ENCODE assay signal across 24 cellular contexts in the genomic region with DNA sequence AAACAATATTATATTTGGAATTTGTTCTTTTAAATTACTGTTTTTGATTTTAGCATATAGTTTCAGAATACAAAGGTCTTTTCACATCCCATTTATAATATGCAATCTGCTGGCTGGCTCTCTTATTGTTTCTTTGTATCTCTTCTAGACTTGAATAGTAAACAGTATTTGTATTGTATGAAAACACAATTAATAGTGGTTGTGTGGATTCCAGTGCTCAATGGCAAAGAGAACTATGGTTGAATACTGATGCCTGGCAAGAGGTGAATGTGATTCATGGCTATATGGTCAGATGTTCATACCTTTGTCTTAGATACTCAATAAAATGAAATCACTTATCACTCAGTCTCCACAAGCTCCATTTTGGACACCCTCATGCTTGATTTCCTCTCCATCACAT. TPM values are rescaled to one million over a fixed set of nuclear protein-coding genes. Genes with fewer than 3 reads are reported as not detected.
"Had no signal": no experiment of that assay in that cellular context is flagged by ENCODE, and none has a peak within 500 bp of the region (broad histone marks: within the 10 kb centered on the region; RNA-seq: fewer than 3 reads in every experiment).

No MANE protein-coding gene starts in this region.

- H3K27ac ChIP-seq: RWPE1 had no signal

- H3K9me3 ChIP-seq: SK-N-SH had no signal

- DNase-seq: KBM-7, MV-4-11, NCI-H1048, NCI-H1105, NCI-H1417, NCI-H1436 treated with DMSO at 0.1 percent for 48 hours, NCI-H1694 treated with DMSO at 0.1 percent for 48 hours, NCI-H1930, NCI-H2081, NCI-H2107, NCI-H2171, NCI-H226, NCI-H446, NCI-H510A, NCI-H524 treated with DMSO at 0.1 percent for 48 hours, NCI-H69, NCI-H774, SHP77, SK-N-SH had no signal

RNA-seq across cellular contexts. Expression of gene OR6Y1, which starts 37.2 kb away (rescaled TPM):
- total RNA-seq: HT-29, LHCN-M2, MCF 10A, SK-MEL-5 had no signal
- polyA plus RNA-seq: SK-N-SH had no signal

RNA-seq across cellular contexts. Expression of gene OR10R2, which starts 44.9 kb away (rescaled TPM):
- total RNA-seq: HT-29, LHCN-M2, MCF 10A, SK-MEL-5 had no signal
- polyA plus RNA-seq: SK-N-SH had no signal

RNA-seq across cellular contexts. Expression of gene OR6P1, which starts 53.4 kb away (rescaled TPM):
- total RNA-seq: HT-29, LHCN-M2, MCF 10A, SK-MEL-5 had no signal
- polyA plus RNA-seq: SK-N-SH had no signal

RNA-seq across cellular contexts. Expression of gene OR10K1, which starts 55.3 kb away (rescaled TPM):
- total RNA-seq: HT-29, LHCN-M2, MCF 10A, SK-MEL-5 had no signal
- polyA plus RNA-seq: SK-N-SH had no signal
